1 cellular context compared by ENCODE assay signal in the genomic region with DNA sequence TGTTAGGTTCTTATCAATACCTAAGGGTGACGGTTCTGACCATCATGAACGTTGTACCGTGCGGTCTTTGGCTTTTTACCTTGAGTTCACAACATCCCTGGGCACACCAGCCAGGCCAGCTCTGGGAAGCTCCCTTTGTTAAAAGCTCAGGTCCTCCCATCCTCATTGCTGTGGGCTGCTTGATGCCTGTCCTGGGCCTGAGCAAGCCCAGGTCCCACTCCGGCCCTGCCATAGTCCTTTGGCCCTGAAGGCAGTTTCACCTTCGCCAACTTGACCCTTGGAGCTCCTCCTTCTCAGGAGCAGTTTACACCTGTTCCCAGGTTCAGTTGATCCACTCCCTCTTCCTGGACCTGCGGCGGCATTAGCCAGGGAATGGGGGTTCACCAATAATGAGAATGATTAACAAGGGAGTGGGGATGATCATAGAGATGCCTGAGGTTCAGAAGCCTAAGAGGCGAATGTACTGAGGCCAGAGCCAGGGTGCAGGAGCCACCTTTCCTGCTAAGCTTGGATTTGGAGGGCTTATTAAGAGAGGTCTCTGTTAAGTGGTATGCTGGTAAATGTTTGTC.
A peak's percentile ranks its signal among the peaks of the same experiment; 100 is the strongest.
TF ChIP-seq lines count a peak whose summit lies in the region.

No MANE protein-coding gene starts in this region.

TF ChIP-seq in HepG2, 621 proteins besides CTCF, POLR2A, EP300 and RAD21 (continues in another document):
- no peak for TF ChIP-seq ZNF468 (CRISPR knock-in tag; IDR thresholded peaks at IDR 0.05)
- TF ChIP-seq NFIC (IDR thresholded peaks at IDR 0.05; ENCODE audit: low read length), result no peak
- TF ChIP-seq, protein P1, sequence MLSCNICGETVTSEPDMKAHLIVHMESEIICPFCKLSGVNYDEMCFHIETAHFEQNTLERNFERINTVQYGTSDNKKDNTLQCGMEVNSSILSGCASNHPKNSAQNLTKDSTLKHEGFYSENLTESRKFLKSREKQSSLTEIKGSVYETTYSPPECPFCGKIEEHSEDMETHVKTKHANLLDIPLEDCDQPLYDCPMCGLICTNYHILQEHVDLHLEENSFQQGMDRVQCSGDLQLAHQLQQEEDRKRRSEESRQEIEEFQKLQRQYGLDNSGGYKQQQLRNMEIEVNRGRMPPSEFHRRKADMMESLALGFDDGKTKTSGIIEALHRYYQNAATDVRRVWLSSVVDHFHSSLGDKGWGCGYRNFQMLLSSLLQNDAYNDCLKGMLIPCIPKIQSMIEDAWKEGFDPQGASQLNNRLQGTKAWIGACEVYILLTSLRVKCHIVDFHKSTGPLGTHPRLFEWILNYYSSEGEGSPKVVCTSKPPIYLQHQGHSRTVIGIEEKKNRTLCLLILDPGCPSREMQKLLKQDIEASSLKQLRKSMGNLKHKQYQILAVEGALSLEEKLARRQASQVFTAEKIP (CRISPR knock-in tag; IDR thresholded peaks at IDR 0.05; ENCODE audit: borderline replicate concordance), result no peak
- TF ChIP-seq POLR2AphosphoS2 (IDR thresholded peaks at IDR 0.05; ENCODE audit: low read depth, low read length), result peak; percentile 14; the same call in 1 of the 2 replicates
- TF ChIP-seq, protein P2, sequence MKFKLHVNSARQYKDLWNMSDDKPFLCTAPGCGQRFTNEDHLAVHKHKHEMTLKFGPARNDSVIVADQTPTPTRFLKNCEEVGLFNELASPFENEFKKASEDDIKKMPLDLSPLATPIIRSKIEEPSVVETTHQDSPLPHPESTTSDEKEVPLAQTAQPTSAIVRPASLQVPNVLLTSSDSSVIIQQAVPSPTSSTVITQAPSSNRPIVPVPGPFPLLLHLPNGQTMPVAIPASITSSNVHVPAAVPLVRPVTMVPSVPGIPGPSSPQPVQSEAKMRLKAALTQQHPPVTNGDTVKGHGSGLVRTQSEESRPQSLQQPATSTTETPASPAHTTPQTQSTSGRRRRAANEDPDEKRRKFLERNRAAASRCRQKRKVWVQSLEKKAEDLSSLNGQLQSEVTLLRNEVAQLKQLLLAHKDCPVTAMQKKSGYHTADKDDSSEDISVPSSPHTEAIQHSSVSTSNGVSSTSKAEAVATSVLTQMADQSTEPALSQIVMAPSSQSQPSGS (CRISPR knock-in tag; IDR thresholded peaks at IDR 0.05), result no peak
- TF ChIP-seq, protein P3, sequence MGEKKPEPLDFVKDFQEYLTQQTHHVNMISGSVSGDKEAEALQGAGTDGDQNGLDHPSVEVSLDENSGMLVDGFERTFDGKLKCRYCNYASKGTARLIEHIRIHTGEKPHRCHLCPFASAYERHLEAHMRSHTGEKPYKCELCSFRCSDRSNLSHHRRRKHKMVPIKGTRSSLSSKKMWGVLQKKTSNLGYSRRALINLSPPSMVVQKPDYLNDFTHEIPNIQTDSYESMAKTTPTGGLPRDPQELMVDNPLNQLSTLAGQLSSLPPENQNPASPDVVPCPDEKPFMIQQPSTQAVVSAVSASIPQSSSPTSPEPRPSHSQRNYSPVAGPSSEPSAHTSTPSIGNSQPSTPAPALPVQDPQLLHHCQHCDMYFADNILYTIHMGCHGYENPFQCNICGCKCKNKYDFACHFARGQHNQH (CRISPR knock-in tag; IDR thresholded peaks at IDR 0.05), result 0 out of 2 replicates have a peak, but pooled peaks have one; percentile 10
- TF ChIP-seq HNRNPUL1 (IDR thresholded peaks at IDR 0.05; ENCODE audit: low read depth, low read length), result no peak
- TF ChIP-seq, protein P4, sequence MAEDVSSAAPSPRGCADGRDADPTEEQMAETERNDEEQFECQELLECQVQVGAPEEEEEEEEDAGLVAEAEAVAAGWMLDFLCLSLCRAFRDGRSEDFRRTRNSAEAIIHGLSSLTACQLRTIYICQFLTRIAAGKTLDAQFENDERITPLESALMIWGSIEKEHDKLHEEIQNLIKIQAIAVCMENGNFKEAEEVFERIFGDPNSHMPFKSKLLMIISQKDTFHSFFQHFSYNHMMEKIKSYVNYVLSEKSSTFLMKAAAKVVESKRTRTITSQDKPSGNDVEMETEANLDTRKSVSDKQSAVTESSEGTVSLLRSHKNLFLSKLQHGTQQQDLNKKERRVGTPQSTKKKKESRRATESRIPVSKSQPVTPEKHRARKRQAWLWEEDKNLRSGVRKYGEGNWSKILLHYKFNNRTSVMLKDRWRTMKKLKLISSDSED (CRISPR knock-in tag; IDR thresholded peaks at IDR 0.05), result no peak
- no peak for TF ChIP-seq ZNF572 (CRISPR knock-in tag; IDR thresholded peaks at IDR 0.05)
- TF ChIP-seq ZFP90 (CRISPR knock-in tag; IDR thresholded peaks at IDR 0.05; ENCODE audit: borderline replicate concordance), result 0 out of 2 replicates have a peak, but pooled peaks have one; percentile 35
- no peak for TF ChIP-seq ZNF333 (CRISPR knock-in tag; IDR thresholded peaks at IDR 0.05; ENCODE audit: borderline replicate concordance)
- no peak for TF ChIP-seq U2AF1 (optimal IDR thresholded peaks at IDR 0.05; ENCODE audit: low read depth, low read length)
- peak; percentile 16 for TF ChIP-seq ZEB1 (IDR thresholded peaks at IDR 0.05; ENCODE audit: insufficient replicate concordance, low read depth)
- TF ChIP-seq GPN1 (CRISPR knock-in tag; IDR thresholded peaks at IDR 0.05; ENCODE audit: borderline replicate concordance), result no peak
- peak; percentile 91; the same call in 1 of the 2 replicates for TF ChIP-seq PAF1 (CRISPR knock-in tag; IDR thresholded peaks at IDR 0.05)
- TF ChIP-seq SRSF9 (IDR thresholded peaks at IDR 0.05; ENCODE audit: borderline replicate concordance, insufficient read depth, low read depth, low read length, poor library complexity, severe bottlenecking), result no peak
- TF ChIP-seq POLR2AphosphoS5 (IDR thresholded peaks at IDR 0.05; ENCODE audit: low read depth, low read length), result 0 out of 2 replicates have a peak, but pooled peaks have one; percentile 1
- 0 out of 2 replicates have a peak, but pooled peaks have one; percentile 39 for TF ChIP-seq ZFP36L1 (CRISPR knock-in tag; IDR thresholded peaks at IDR 0.05)
- TF ChIP-seq AGO1 (IDR thresholded peaks at IDR 0.05; ENCODE audit: low read depth, low read length, poor library complexity, severe bottlenecking), result no peak
- no peak for TF ChIP-seq ZNF367 (CRISPR knock-in tag; IDR thresholded peaks at IDR 0.05; ENCODE audit: borderline replicate concordance)
- no peak for TF ChIP-seq SUZ12 (IDR thresholded peaks at IDR 0.05; ENCODE audit: low read depth, low read length)
- TF ChIP-seq, protein P5, sequence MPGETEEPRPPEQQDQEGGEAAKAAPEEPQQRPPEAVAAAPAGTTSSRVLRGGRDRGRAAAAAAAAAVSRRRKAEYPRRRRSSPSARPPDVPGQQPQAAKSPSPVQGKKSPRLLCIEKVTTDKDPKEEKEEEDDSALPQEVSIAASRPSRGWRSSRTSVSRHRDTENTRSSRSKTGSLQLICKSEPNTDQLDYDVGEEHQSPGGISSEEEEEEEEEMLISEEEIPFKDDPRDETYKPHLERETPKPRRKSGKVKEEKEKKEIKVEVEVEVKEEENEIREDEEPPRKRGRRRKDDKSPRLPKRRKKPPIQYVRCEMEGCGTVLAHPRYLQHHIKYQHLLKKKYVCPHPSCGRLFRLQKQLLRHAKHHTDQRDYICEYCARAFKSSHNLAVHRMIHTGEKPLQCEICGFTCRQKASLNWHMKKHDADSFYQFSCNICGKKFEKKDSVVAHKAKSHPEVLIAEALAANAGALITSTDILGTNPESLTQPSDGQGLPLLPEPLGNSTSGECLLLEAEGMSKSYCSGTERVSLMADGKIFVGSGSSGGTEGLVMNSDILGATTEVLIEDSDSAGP (CRISPR knock-in tag; IDR thresholded peaks at IDR 0.05; ENCODE audit: borderline replicate concordance), result peak; percentile 50; the same call in 1 of the 2 replicates
- TF ChIP-seq ZNF501 (CRISPR knock-in tag; IDR thresholded peaks at IDR 0.05), result peak; percentile 48; the same call in 1 of the 2 replicates
- TF ChIP-seq ZNF816 (CRISPR knock-in tag; IDR thresholded peaks at IDR 0.05; ENCODE audit: borderline replicate concordance), result no peak
- TF ChIP-seq, protein P6, sequence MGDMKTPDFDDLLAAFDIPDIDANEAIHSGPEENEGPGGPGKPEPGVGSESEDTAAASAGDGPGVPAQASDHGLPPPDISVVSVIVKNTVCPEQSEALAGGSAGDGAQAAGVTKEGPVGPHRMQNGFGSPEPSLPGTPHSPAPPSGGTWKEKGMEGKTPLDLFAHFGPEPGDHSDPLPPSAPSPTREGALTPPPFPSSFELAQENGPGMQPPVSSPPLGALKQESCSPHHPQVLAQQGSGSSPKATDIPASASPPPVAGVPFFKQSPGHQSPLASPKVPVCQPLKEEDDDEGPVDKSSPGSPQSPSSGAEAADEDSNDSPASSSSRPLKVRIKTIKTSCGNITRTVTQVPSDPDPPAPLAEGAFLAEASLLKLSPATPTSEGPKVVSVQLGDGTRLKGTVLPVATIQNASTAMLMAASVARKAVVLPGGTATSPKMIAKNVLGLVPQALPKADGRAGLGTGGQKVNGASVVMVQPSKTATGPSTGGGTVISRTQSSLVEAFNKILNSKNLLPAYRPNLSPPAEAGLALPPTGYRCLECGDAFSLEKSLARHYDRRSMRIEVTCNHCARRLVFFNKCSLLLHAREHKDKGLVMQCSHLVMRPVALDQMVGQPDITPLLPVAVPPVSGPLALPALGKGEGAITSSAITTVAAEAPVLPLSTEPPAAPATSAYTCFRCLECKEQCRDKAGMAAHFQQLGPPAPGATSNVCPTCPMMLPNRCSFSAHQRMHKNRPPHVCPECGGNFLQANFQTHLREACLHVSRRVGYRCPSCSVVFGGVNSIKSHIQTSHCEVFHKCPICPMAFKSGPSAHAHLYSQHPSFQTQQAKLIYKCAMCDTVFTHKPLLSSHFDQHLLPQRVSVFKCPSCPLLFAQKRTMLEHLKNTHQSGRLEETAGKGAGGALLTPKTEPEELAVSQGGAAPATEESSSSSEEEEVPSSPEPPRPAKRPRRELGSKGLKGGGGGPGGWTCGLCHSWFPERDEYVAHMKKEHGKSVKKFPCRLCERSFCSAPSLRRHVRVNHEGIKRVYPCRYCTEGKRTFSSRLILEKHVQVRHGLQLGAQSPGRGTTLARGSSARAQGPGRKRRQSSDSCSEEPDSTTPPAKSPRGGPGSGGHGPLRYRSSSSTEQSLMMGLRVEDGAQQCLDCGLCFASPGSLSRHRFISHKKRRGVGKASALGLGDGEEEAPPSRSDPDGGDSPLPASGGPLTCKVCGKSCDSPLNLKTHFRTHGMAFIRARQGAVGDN (CRISPR knock-in tag; IDR thresholded peaks at IDR 0.05), result peak; percentile 44; the same call in 1 of the 2 replicates
- TF ChIP-seq ZBTB43 (CRISPR knock-in tag; conservative IDR thresholded peaks at IDR 0.05), result no peak
- TF ChIP-seq ZNF282 (IDR thresholded peaks at IDR 0.05; ENCODE audit: partially characterized antibody), result no peak
- TF ChIP-seq, protein P7, sequence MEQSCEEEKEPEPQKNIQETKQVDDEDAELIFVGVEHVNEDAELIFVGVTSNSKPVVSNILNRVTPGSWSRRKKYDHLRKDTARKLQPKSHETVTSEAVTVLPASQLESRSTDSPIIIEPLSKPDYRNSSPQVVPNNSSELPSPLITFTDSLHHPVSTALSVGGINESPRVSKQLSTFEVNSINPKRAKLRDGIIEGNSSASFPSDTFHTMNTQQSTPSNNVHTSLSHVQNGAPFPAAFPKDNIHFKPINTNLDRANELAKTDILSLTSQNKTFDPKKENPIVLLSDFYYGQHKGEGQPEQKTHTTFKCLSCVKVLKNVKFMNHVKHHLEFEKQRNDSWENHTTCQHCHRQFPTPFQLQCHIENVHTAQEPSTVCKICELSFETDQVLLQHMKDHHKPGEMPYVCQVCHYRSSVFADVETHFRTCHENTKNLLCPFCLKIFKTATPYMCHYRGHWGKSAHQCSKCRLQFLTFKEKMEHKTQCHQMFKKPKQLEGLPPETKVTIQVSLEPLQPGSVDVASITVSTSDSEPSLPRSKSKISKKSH (CRISPR knock-in tag; IDR thresholded peaks at IDR 0.05; ENCODE audit: borderline replicate concordance), result no peak
- TF ChIP-seq IRX3 (CRISPR knock-in tag; IDR thresholded peaks at IDR 0.05; ENCODE audit: borderline replicate concordance, low read depth), result no peak
- TF ChIP-seq ZNF512B (CRISPR knock-in tag; IDR thresholded peaks at IDR 0.05; ENCODE audit: borderline replicate concordance), result no peak
- TF ChIP-seq NBN (conservative IDR thresholded peaks at IDR 0.05), result no peak
- peak; percentile 30; the same call in 1 of the 2 replicates for TF ChIP-seq JUND (CRISPR knock-in tag; IDR thresholded peaks at IDR 0.05)
- TF ChIP-seq CC2D1A (CRISPR knock-in tag; IDR thresholded peaks at IDR 0.05), result no peak
- no peak for TF ChIP-seq JDP2 (CRISPR knock-in tag; IDR thresholded peaks at IDR 0.05; ENCODE audit: borderline replicate concordance)
- TF ChIP-seq E2F1 (CRISPR knock-in tag; IDR thresholded peaks at IDR 0.05), result 0 out of 2 replicates have a peak, but pooled peaks have one; percentile 36
- peak; percentile 48 for TF ChIP-seq POLR2G (IDR thresholded peaks at IDR 0.05; ENCODE audit: low read depth, low read length)
- peak; percentile 72 for TF ChIP-seq RBM22 (optimal IDR thresholded peaks at IDR 0.05; ENCODE audit: low read length)
- no peak for TF ChIP-seq SMYD3 (CRISPR knock-in tag; IDR thresholded peaks at IDR 0.05)
- no peak for TF ChIP-seq ZNF7 (CRISPR knock-in tag; IDR thresholded peaks at IDR 0.05)
- TF ChIP-seq RELA (CRISPR knock-in tag; IDR thresholded peaks at IDR 0.05), result no peak
- TF ChIP-seq NKX3-1 (CRISPR knock-in tag; IDR thresholded peaks at IDR 0.05), result no peak
